ENCODE assay signal across 29 cellular contexts in the genomic region with DNA sequence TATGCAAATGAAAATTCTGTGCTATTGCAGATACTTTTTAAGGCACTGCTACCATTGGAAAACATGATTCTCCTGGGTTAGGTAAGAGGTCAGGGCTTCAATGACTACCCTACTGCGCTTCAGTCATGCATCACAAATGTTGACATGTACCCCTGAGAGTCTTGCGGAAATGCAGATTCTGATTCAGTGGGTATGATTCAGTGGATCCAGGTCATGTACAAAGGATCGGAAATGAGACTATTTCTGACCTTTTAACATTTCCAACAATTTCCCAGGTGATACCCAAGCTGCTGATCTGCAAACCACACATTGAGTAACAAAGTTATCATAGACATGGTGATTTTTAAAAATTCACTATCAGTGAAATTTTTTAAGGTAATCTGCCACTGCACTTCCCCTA.
"Had no signal": no experiment of that assay in that cellular context is flagged by ENCODE, and none has a peak within 500 bp of the region (broad histone marks: within the 10 kb centered on the region; RNA-seq: fewer than 3 reads in every experiment).

No MANE protein-coding gene starts in this region.

- H3K4me1 Mint-ChIP-seq: mesothelial cell of epicardium, naive B cell, neural crest cell had no signal

- H3K4me3 ChIP-seq: colonic mucosa, esophagus muscularis mucosa, gastroesophageal sphincter, heart left ventricle, hepatocyte, mucosa of descending colon, pancreas, right lobe of liver, testis, tibial artery, upper lobe of left lung had no signal

- H3K27me3 Mint-ChIP-seq: dendritic cell treated with granulocyte-macrophage colony-stimulating factor and Interleukin-4, amounts not matched to agents 40 ng/mL and 50 ng/mL, for 4 days; naive B cell; natural killer cell treated with Interleukin-12 subunit alpha and Interleukin-12 subunit beta and Interleukin-15 and Interleukin-18, amount 100 ng/mL, for 72 hours had no signal

- H3K4me3 Mint-ChIP-seq: dendritic cell treated with granulocyte-macrophage colony-stimulating factor and Interleukin-4, amounts not matched to agents 40 ng/mL and 50 ng/mL, for 4 days; endodermal cell; mesothelial cell of epicardium; naive B cell; natural killer cell treated with Interleukin-12 subunit alpha and Interleukin-12 subunit beta and Interleukin-15 and Interleukin-18, amount 100 ng/mL, for 72 hours; neural crest cell had no signal

- H3K27me3 ChIP-seq: colonic mucosa, esophagus muscularis mucosa, foreskin keratinocyte, gastroesophageal sphincter, heart left ventricle, hepatocyte, neutrophil, right lobe of liver, testis, tibial artery, upper lobe of left lung had no signal

- H3K27ac ChIP-seq: colonic mucosa, esophagus muscularis mucosa, foreskin keratinocyte, gastroesophageal sphincter, heart left ventricle, hepatocyte, neutrophil, pancreas, right lobe of liver, testis, tibial artery, upper lobe of left lung had no signal

- H3K4me1 ChIP-seq: colonic mucosa, esophagus muscularis mucosa, foreskin keratinocyte, gastroesophageal sphincter, heart left ventricle, pancreas, right lobe of liver, testis, tibial artery, upper lobe of left lung had no signal

- DNase-seq: colonic mucosa; effector CD8-positive, alpha-beta T cell; endodermal cell; foreskin keratinocyte; heart left ventricle; kidney; mesenchymal stem cell; mucosa of descending colon; naive B cell; pancreas; right lobe of liver; small intestine; stimulated activated CD4-positive, alpha-beta T cell treated with anti-CD3 and anti-CD28 coated beads, Interleukin-15, amount 100 ng/mL, for 24 hours; stimulated activated CD4-positive, alpha-beta T cell treated with anti-CD3 and anti-CD28 coated beads, Interleukin-4, amount 100 ng/mL, for 1 hour; stimulated activated CD8-positive, alpha-beta memory T cell treated with anti-CD3 and anti-CD28 coated beads, Interleukin-4, amount 100 ng/mL, for 48 hours; stimulated activated naive CD4-positive, alpha-beta T cell; substantia nigra; testis; tibial artery; upper lobe of left lung had no signal

- H3K36me3 ChIP-seq: colonic mucosa, esophagus muscularis mucosa, gastroesophageal sphincter, heart left ventricle, neutrophil, pancreas, right lobe of liver, tibial artery, upper lobe of left lung had no signal

- H3K4me2 ChIP-seq: hepatocyte had no signal

- ATAC-seq: foreskin keratinocyte; gastroesophageal sphincter; heart left ventricle; left lobe of liver; mucosa of descending colon; natural killer cell treated with Interleukin-12 subunit alpha and Interleukin-12 subunit beta and Interleukin-15 and Interleukin-18, amount 100 ng/mL, for 72 hours; pancreas; right lobe of liver had no signal

- H3K79me2 ChIP-seq: hepatocyte had no signal

- H3K9me3 ChIP-seq: colonic mucosa, esophagus muscularis mucosa, gastroesophageal sphincter, heart left ventricle, mucosa of descending colon, neutrophil, pancreas, right lobe of liver, testis, tibial artery, upper lobe of left lung had no signal

- H2AFZ ChIP-seq: hepatocyte had no signal

- H3K27ac Mint-ChIP-seq: dendritic cell treated with granulocyte-macrophage colony-stimulating factor and Interleukin-4, amounts not matched to agents 40 ng/mL and 50 ng/mL, for 4 days; endodermal cell; mesothelial cell of epicardium; naive B cell; natural killer cell treated with Interleukin-12 subunit alpha and Interleukin-12 subunit beta and Interleukin-15 and Interleukin-18, amount 100 ng/mL, for 72 hours had no signal

- H3K36me3 Mint-ChIP-seq: mesothelial cell of epicardium; naive B cell; natural killer cell treated with Interleukin-12 subunit alpha and Interleukin-12 subunit beta and Interleukin-15 and Interleukin-18, amount 100 ng/mL, for 72 hours had no signal
